Comparison of ENCODE assay signal across 16 cellular contexts in genomic region chr17:57672971-57673370, GRCh38.
DNase-seq lines count a peak whose midpoint lies in the region; ATAC-seq and TF ChIP-seq lines count a peak whose summit lies in the region.
"Had no signal": no experiment of that assay in that cellular context is flagged by ENCODE, and none has a peak within 500 bp of the region (broad histone marks: within the 10 kb centered on the region; RNA-seq: fewer than 3 reads in every experiment).

No MANE protein-coding gene starts in this region.

- H3K27ac Mint-ChIP-seq in activated naive CD4-positive, alpha-beta T cell treated with anti-CD3 and anti-CD28 coated beads, Interleukin-2, amount 10 ng/mL, durations not matched to agents 7 days and 5 days = peak overlapping the region; percentile 88
- peak overlapping the region; percentile 72 for H3K27ac Mint-ChIP-seq in activated T-helper 17 cell treated with anti-CD3 and anti-CD28 coated beads, Interleukin-2, amount 50 U/mL, for 72 hours
- H3K27ac Mint-ChIP-seq in immature natural killer cell (peak overlapping the region in 4 of 6 donors; percentile 71 to 87 (median 72)), type B pancreatic cell (no peak overlapping the region)
- H3K27ac Mint-ChIP-seq: progenitor cell of endocrine pancreas had no signal

- CTCF ChIA-PET in activated naive CD4-positive, alpha-beta T cell treated with anti-CD3 and anti-CD28 coated beads, Interleukin-2, amount 10 ng/mL, durations not matched to agents 7 days and 5 days (lab: Charles Lee) = interaction anchor here (1.1 to 3.7 kb wide), 11 partner anchors 11 to 429 kb away, joined by 3 to 138 read pairs (median 7); no protein-coding TSS in a partner anchor

- DNase-seq in activated naive CD4-positive, alpha-beta T cell treated with anti-CD3 and anti-CD28 coated beads, Interleukin-2, amount 10 ng/mL, durations not matched to agents 7 days and 5 days = peak; percentile 14
- no peak for DNase-seq in activated naive CD4-positive, alpha-beta T cell (lab: John Stamatoyannopoulos, UW)
- DNase-seq in immature natural killer cell (no peak), type B pancreatic cell (ENCODE audit: extremely low spot score, unreplicated experiment) (peak; percentile 43), DMS53 (lab: John Stamatoyannopoulos, UW) (no peak), UCSD-AML1 (lab: John Stamatoyannopoulos, UW; ENCODE audit: unreplicated experiment) (no peak)
- DNase-seq in stimulated activated CD4-positive, alpha-beta T cell treated with anti-CD3 and anti-CD28 coated beads, Interleukin-2, amount 100 ng/mL, for 48 hours = no peak
- DNase-seq: activated effector memory CD4-positive, alpha-beta T cell treated with anti-CD3 and anti-CD28 coated beads, Interleukin-2, amount 50 U/mL, for 16 hours; body of pancreas; effector CD8-positive, alpha-beta T cell; IMR-90; left colon; NCI-H774; stomach had no signal

- H3K27me3 Mint-ChIP-seq in activated naive CD4-positive, alpha-beta T cell treated with anti-CD3 and anti-CD28 coated beads, Interleukin-2, amount 10 ng/mL, durations not matched to agents 7 days and 5 days = no peaks in the 10 kb centered on the region
- H3K27me3 Mint-ChIP-seq in activated T-helper 17 cell treated with anti-CD3 and anti-CD28 coated beads, Interleukin-2, amount 50 U/mL, for 72 hours = no peaks in the 10 kb centered on the region
- H3K27me3 Mint-ChIP-seq in immature natural killer cell (ENCODE audit: low read depth in 3 of 3) = peaks cover 0 to 5% (median 0%) of the 10 kb centered on the region in 3 donors
- H3K27me3 Mint-ChIP-seq in type B pancreatic cell = no peaks in the 10 kb centered on the region
- H3K27me3 Mint-ChIP-seq: progenitor cell of endocrine pancreas had no signal

- peaks cover 28% of the 10 kb centered on the region for H3K4me1 Mint-ChIP-seq in activated naive CD4-positive, alpha-beta T cell treated with anti-CD3 and anti-CD28 coated beads, Interleukin-2, amount 10 ng/mL, durations not matched to agents 7 days and 5 days
- H3K4me1 Mint-ChIP-seq in activated T-helper 17 cell treated with anti-CD3 and anti-CD28 coated beads, Interleukin-2, amount 50 U/mL, for 72 hours = peaks cover 8% of the 10 kb centered on the region
- H3K4me1 Mint-ChIP-seq in immature natural killer cell (peaks cover 19 to 24% of the 10 kb centered on the region in 2 donors), type B pancreatic cell (ENCODE audit: unreplicated experiment) (peaks cover 44% of the 10 kb centered on the region)

- H3K36me3 Mint-ChIP-seq in activated naive CD4-positive, alpha-beta T cell treated with anti-CD3 and anti-CD28 coated beads, Interleukin-2, amount 10 ng/mL, durations not matched to agents 7 days and 5 days = peaks cover 19% of the 10 kb centered on the region
- peaks cover 26% of the 10 kb centered on the region for H3K36me3 Mint-ChIP-seq in activated T-helper 17 cell treated with anti-CD3 and anti-CD28 coated beads, Interleukin-2, amount 50 U/mL, for 72 hours (ENCODE audit: low read depth)
- peaks cover 0 to 23% (median 19%) of the 10 kb centered on the region in 3 donors for H3K36me3 Mint-ChIP-seq in immature natural killer cell
- peaks cover 20% of the 10 kb centered on the region for H3K36me3 Mint-ChIP-seq in type B pancreatic cell

- H3K4me3 Mint-ChIP-seq in activated naive CD4-positive, alpha-beta T cell treated with anti-CD3 and anti-CD28 coated beads, Interleukin-2, amount 10 ng/mL, durations not matched to agents 7 days and 5 days = no peak overlapping the region
- H3K4me3 Mint-ChIP-seq in activated T-helper 17 cell treated with anti-CD3 and anti-CD28 coated beads, Interleukin-2, amount 50 U/mL, for 72 hours = no peak overlapping the region
- H3K4me3 Mint-ChIP-seq in immature natural killer cell (no peak overlapping the region), type B pancreatic cell (no peak overlapping the region)

- H3K9me3 Mint-ChIP-seq in activated naive CD4-positive, alpha-beta T cell treated with anti-CD3 and anti-CD28 coated beads, Interleukin-2, amount 10 ng/mL, durations not matched to agents 7 days and 5 days = no peaks in the 10 kb centered on the region
- no peaks in the 10 kb centered on the region for H3K9me3 Mint-ChIP-seq in activated T-helper 17 cell treated with anti-CD3 and anti-CD28 coated beads, Interleukin-2, amount 50 U/mL, for 72 hours
- no peaks in the 10 kb centered on the region for H3K9me3 Mint-ChIP-seq in immature natural killer cell
- no peaks in the 10 kb centered on the region for H3K9me3 Mint-ChIP-seq in type B pancreatic cell

- ATAC-seq in activated T-helper 17 cell treated with anti-CD3 and anti-CD28 coated beads, Interleukin-2, amount 50 U/mL, for 72 hours (replicated peaks) = no peak
- ATAC-seq: body of pancreas had no signal

- TF ChIP-seq CTCF in type B pancreatic cell (conservative IDR thresholded peaks at IDR 0.05) = no peak

Comparison
In these comparisons a context has a peak if more than half of its experiments do, and no peak if none do; other contexts are left out.
1. DNase-seq: peak in activated naive CD4-positive, alpha-beta T cell treated with anti-CD3 and anti-CD28 coated beads, Interleukin-2, amount 10 ng/mL, durations not matched to agents 7 days and 5 days (single experiment) and type B pancreatic cell (single experiment); none in activated naive CD4-positive, alpha-beta T cell (0 of 4), immature natural killer cell (0 of 3), DMS53 (single experiment), UCSD-AML1 (single experiment) and stimulated activated CD4-positive, alpha-beta T cell treated with anti-CD3 and anti-CD28 coated beads, Interleukin-2, amount 100 ng/mL, for 48 hours (0 of 2).